Comparison of ENCODE assay signal across 14 cellular contexts in the genomic region with DNA sequence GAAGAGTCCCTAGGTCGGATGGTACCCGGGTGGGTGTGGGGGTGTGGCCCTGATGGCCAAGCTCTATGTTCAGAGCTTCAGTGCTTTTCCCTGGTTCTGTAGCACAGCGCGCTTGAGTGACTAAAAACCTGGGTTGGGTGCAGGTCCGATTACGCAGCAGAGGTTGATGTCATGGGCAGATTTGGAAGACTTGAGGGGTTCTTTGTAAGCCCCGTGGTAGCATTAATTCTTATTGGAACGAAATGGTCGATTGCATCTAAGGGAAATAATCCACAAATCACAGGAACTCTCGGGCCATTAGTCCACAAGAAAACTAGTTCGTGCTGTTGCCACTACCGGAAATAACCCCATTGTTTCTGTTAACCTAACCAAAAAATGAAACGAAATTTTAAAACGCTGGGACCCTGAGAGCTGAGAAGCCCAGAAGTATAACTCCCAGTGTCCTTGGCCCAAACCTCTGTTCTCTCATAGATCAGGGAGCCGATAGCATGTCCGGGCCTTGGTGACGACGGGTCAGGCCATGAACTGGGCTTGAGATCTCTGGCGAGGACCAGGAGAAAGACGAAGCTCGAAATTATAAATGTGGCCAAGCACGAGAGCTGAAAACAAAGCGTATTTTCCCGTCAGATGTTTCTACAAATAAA. TPM values are rescaled to one million over a fixed set of nuclear protein-coding genes. Genes with fewer than 3 reads are reported as not detected.
DNase-seq lines count a peak whose midpoint lies in the region; FAIRE-seq and TF ChIP-seq lines count a peak whose summit lies in the region.
"Had no signal": no experiment of that assay in that cellular context is flagged by ENCODE, and none has a peak within 500 bp of the region (broad histone marks: within the 10 kb centered on the region; RNA-seq: fewer than 3 reads in every experiment).

No MANE protein-coding gene starts in this region.

- H2BK120ac ChIP-seq in H1 (replicated peaks; ENCODE audit: low read depth, low read length) = no peak overlapping the region

- H2BK5ac ChIP-seq in H1 (ENCODE audit: low read depth, low read length) = no peak overlapping the region

- H3K56ac ChIP-seq in H1 (replicated peaks; ENCODE audit: insufficient read length, low read depth, low read length) = no peak overlapping the region

- H2AFZ ChIP-seq in H1 (ENCODE audit: low read length) = no peak overlapping the region
- H2AFZ ChIP-seq in osteoblast (ENCODE audit: low read length) = no peak overlapping the region

- no peak overlapping the region for H3K4me2 ChIP-seq in H1 (ENCODE audit: insufficient read depth in 1 of 2, low read depth in 2 of 2, low read length in 2 of 2)
- peak overlapping the region; percentile 19 for H3K4me2 ChIP-seq in osteoblast (ENCODE audit: insufficient read depth, low read length)

- no peak overlapping the region for H2BK12ac ChIP-seq in H1 (ENCODE audit: low read depth, low read length)

- H3K27ac ChIP-seq in H1 (ENCODE audit: low read depth, low read length) (no peak overlapping the region), osteoblast (ENCODE audit: low read depth, low read length) (peak overlapping the region; percentile 5), dorsolateral prefrontal cortex (no peak overlapping the region), brain microvascular endothelial cell (no peak overlapping the region)
- H3K27ac ChIP-seq: thoracic aorta, WERI-Rb-1 had no signal

- no peak overlapping the region for H2AK5ac ChIP-seq in H1 (ENCODE audit: low read depth, low read length)

- H3K14ac ChIP-seq in H1 (ENCODE audit: insufficient read length) = no peak overlapping the region

- 52% methylated on average over 24 of the region's 24 CpGs; no CpG with 5 or more reads in 1 of the 2 experiments for WGBS in H1 (ENCODE audit: extremely low coverage in 1 of 2, insufficient coverage in 1 of 2, insufficient read length in 1 of 2, insufficient replicate concordance in 2 of 2, low coverage in 1 of 2, low lambda C conversion rate in 2 of 2, missing lambda C conversion rate in 1 of 2), 2 experiments

- H3K27me3 ChIP-seq in HAP-1 (ENCODE audit: low read depth) (no peaks in the 10 kb centered on the region), H1 (replicated peaks in 1 of 4; ENCODE audit: control insufficient read depth in 3 of 4, extremely low read depth in 1 of 4, insufficient read depth in 3 of 4, low read length in 3 of 4) (peaks cover 86 to 100% (median 97%) of the 10 kb centered on the region in 4 experiments), osteoblast (ENCODE audit: insufficient read depth, low read length) (no peaks in the 10 kb centered on the region), dorsolateral prefrontal cortex (peaks cover 6 to 100% (median 88%) of the 10 kb centered on the region in 45 donors), brain microvascular endothelial cell (replicated peaks) (peaks cover 82% of the 10 kb centered on the region)

- H4K20me1 ChIP-seq in H1 (replicated peaks in 1 of 2; ENCODE audit: control insufficient read depth in 1 of 2, insufficient read depth in 2 of 2, low read length in 2 of 2) = peaks cover 4 to 19% of the 10 kb centered on the region in 2 experiments
- peaks cover 4% of the 10 kb centered on the region for H4K20me1 ChIP-seq in osteoblast (ENCODE audit: insufficient read depth, low read length)

- no peak overlapping the region for H3K18ac ChIP-seq in H1 (ENCODE audit: extremely low read depth, low read length)

- no peak for TF ChIP-seq EP300 in H1 (IDR thresholded peaks at IDR 0.05; ENCODE audit: borderline replicate concordance in 1 of 2, low read depth in 2 of 2, low read length in 2 of 2)

- CTCF ChIA-PET in AG04449 (lab: Yijun Ruan, JAX) = interaction anchor here (0.9 to 30.2 kb wide), 18 partner anchors 10 to 1010 kb away, joined by 3 to 1421 read pairs (median 17); a partner anchor contains a TSS
- CTCF ChIA-PET in H1 (lab: Charles Lee; ENCODE audit: partially characterized antibody) = interaction anchor here (0.7 to 10.0 kb wide), 25 partner anchors 11 to 676 kb away, joined by 3 to 119 read pairs (median 14); a partner anchor contains a TSS

- peak overlapping the region; percentile 78 for H3K4me3 ChIP-seq in AG04449 (ENCODE audit: low read depth, low read length)
- peak overlapping the region; percentile 64; the same call in 1 of the 2 replicates for H3K4me3 ChIP-seq in HAP-1
- no peak overlapping the region for H3K4me3 ChIP-seq in H1 (ENCODE audit: extremely low read depth in 1 of 4, insufficient read depth in 2 of 4, low read depth in 3 of 4, low read length in 4 of 4)
- H3K4me3 ChIP-seq in osteoblast (ENCODE audit: insufficient read depth, low read length) = no peak overlapping the region
- no peak overlapping the region for H3K4me3 ChIP-seq in dorsolateral prefrontal cortex
- H3K4me3 ChIP-seq in brain microvascular endothelial cell (ENCODE audit: low read depth, low read length) = no peak overlapping the region

- H2BK20ac ChIP-seq in H1 (ENCODE audit: low read length) = no peak overlapping the region

- TF ChIP-seq CTCF in AG04449 (IDR thresholded peaks at IDR 0.05; ENCODE audit: insufficient read depth, low read length, missing control alignments) (no peak), H1 (IDR thresholded peaks at IDR 0.05; ENCODE audit: control extremely low read depth in 1 of 3, insufficient read depth in 1 of 3, low read depth in 1 of 3, low read length in 3 of 3) (no peak), osteoblast (IDR thresholded peaks at IDR 0.05; ENCODE audit: extremely low read depth, low read depth, low read length) (no peak), dorsolateral prefrontal cortex (IDR thresholded peaks at IDR 0.05 in 54 of 56, conservative IDR thresholded peaks at IDR 0.05 in 2 of 56; ENCODE audit: low read depth in 1 of 56, partially characterized antibody in 56 of 56) (no peak), brain microvascular endothelial cell (IDR thresholded peaks at IDR 0.05; ENCODE audit: low read depth, low read length, missing control alignments) (no peak)

- H3K36me3 ChIP-seq in HAP-1 (replicated peaks) (no peaks in the 10 kb centered on the region), H1 (ENCODE audit: control insufficient read depth in 2 of 4, insufficient read depth in 4 of 4, low read length in 3 of 4) (peaks cover 0 to 9% (median 0%) of the 10 kb centered on the region in 4 experiments; a peak in 1 of 8 replicates), osteoblast (ENCODE audit: insufficient read depth, low read length) (no peaks in the 10 kb centered on the region), brain microvascular endothelial cell (replicated peaks) (no peaks in the 10 kb centered on the region)
- H3K36me3 ChIP-seq: thoracic aorta, WERI-Rb-1 had no signal

- H3K79me2 ChIP-seq in H1 (ENCODE audit: control insufficient read depth in 1 of 2, insufficient read depth in 2 of 2, low read length in 2 of 2) = no peaks in the 10 kb centered on the region
- peaks cover 53% of the 10 kb centered on the region for H3K79me2 ChIP-seq in osteoblast (ENCODE audit: insufficient read depth, low read length)

- no peak overlapping the region for H4K5ac ChIP-seq in H1 (ENCODE audit: insufficient read length, low read depth, low read length)

- no peak overlapping the region for H3K4ac ChIP-seq in H1 (replicated peaks; ENCODE audit: insufficient read length, low read depth, low read length)

- peaks cover 3% of the 10 kb centered on the region; the same call in 1 of the 2 replicates for H3K23me2 ChIP-seq in H1 (ENCODE audit: low read depth, low read length)

- DNase-seq in AG04449 (ENCODE audit: low read depth, low spot score) (no peak), HAP-1 (ENCODE audit: low spot score in 2 of 2) (no peak), H1 (ENCODE audit: low read depth in 1 of 2, low spot score in 2 of 2) (peak in 1 of 2 experiments; percentile 38), osteoblast (ENCODE audit: insufficient read length, low spot score, missing footprints) (peak; percentile 69), dorsolateral prefrontal cortex (no peak), brain microvascular endothelial cell (no peak), inferior parietal cortex (ENCODE audit: extremely low spot score) (no peak), dedifferentiated amniotic fluid mesenchymal stem cell (ENCODE audit: extremely low spot score) (no peak)
- DNase-seq: RPMI8226; stimulated activated CD4-positive, alpha-beta T cell treated with anti-CD3 and anti-CD28 coated beads, Interleukin-2, amount 100 ng/mL, for 48 hours; WERI-Rb-1 had no signal

- H4K91ac ChIP-seq in H1 (replicated peaks; ENCODE audit: insufficient read length, low read length) = no peak overlapping the region

- no peak overlapping the region for H3K23ac ChIP-seq in H1 (ENCODE audit: insufficient read length)

- no peak for FAIRE-seq in H1 (lab: Jason Lieb, UNC)
- FAIRE-seq: H54 had no signal

- H4K8ac ChIP-seq in H1 (ENCODE audit: extremely low read depth, insufficient read depth, low read length) = peak overlapping the region; percentile 40; the same call in 1 of the 2 replicates

- no peak for TF ChIP-seq RAD21 in H1 (IDR thresholded peaks at IDR 0.05 in 1 of 2, conservative IDR thresholded peaks at IDR 0.05 in 1 of 2; ENCODE audit: low read depth in 2 of 2, low read length in 2 of 2)

- TF ChIP-seq POLR2A in H1 (IDR thresholded peaks at IDR 0.05; ENCODE audit: control extremely low read depth in 1 of 2, low read depth in 2 of 2, low read length in 2 of 2) = no peak

- intact Hi-C loops in dorsolateral prefrontal cortex (cut with DNase I) = loop anchor here in 1 of 2 donors (5.0 kb wide), 1 partner anchor 674 kb away; no protein-coding TSS in a partner anchor

- no peak overlapping the region for H2BK15ac ChIP-seq in H1 (ENCODE audit: low read length)

- POLR2A ChIA-PET in AG04449 (lab: Yijun Ruan, JAX) = interaction anchor here (0.5 to 1.6 kb wide), 6 partner anchors 8 to 513 kb away, joined by 3 to 7 read pairs (median 4); no protein-coding TSS in a partner anchor
- POLR2A ChIA-PET in H1 (lab: Charles Lee; ENCODE audit: partially characterized antibody) = interaction anchor here (1.8 kb wide), 1 partner anchor 24 kb away, joined by 4 read pairs; no protein-coding TSS in a partner anchor

- H3K79me1 ChIP-seq in H1 (ENCODE audit: low read depth, low read length) = no peaks in the 10 kb centered on the region

- H3K9me3 ChIP-seq in HAP-1 (no peaks in the 10 kb centered on the region), H1 (ENCODE audit: insufficient read depth in 2 of 2, low read depth in 1 of 2, low read length in 1 of 2) (no peaks in the 10 kb centered on the region), osteoblast (ENCODE audit: low read depth, low read length) (no peaks in the 10 kb centered on the region)
- H3K9me3 ChIP-seq: thoracic aorta had no signal

- in situ Hi-C loops in HAP-1 (cut with MboI; ENCODE audit: low sequenced_read_pairs) (loop anchor here (5.0 kb wide), 1 partner anchor 319 kb away; no protein-coding TSS in a partner anchor), brain microvascular endothelial cell (cut with HindIII; ENCODE audit: low pct_ligation_motif_present, low sequenced_read_pairs) (loop anchor here (25.0 kb wide), 1 partner anchor 499 kb away; no protein-coding TSS in a partner anchor)

- H3K4me1 ChIP-seq in HAP-1 (peaks cover 24% of the 10 kb centered on the region), H1 (replicated peaks in 1 of 4; ENCODE audit: control insufficient read depth in 3 of 4, insufficient read depth in 4 of 4, low read length in 3 of 4) (peaks cover 0 to 9% (median 4%) of the 10 kb centered on the region in 4 experiments; a peak in 5 of 7 replicates), osteoblast (ENCODE audit: insufficient read depth, low read length) (peaks cover 24% of the 10 kb centered on the region)

- H3K9ac ChIP-seq in H1 (replicated peaks in 1 of 4; ENCODE audit: extremely low read depth in 1 of 4, low read depth in 3 of 4, low read length in 3 of 4) = no peak overlapping the region

RNA-seq across cellular contexts. Expression of a gene that starts 9.1 kb away (rescaled TPM):
- not detected in 2 replicates for total RNA-seq in H1 (2021; fragmentation: NEBNext Ultra II Directional; extraction: Animal tissue kit (Norgen Biotek cat#: 25700))
- polyA plus RNA-seq in H1 (2011; rRNA removed) = not detected in 2 replicates
- polyA plus RNA-seq in H1 (2011; cell fraction: cytosol; rRNA removed) = not detected
- polyA plus RNA-seq in H1 (2011; cell fraction: nucleus; rRNA removed) = not detected
- polyA plus RNA-seq in H1 (2012, experiment 1 of 2) = not detected in 4 replicates
- not detected for polyA plus RNA-seq in H1 (2012, experiment 2 of 2)
- not detected for polyA plus RNA-seq in H1 (2013, experiment 1 of 2)
- polyA plus RNA-seq in H1 (2013, experiment 2 of 2) = not detected
- not detected in 2 replicates for polyA minus RNA-seq in H1 (2011; rRNA and poly(A)+ RNA removed)
- polyA minus RNA-seq in H1 (2011; cell fraction: cytosol; rRNA and poly(A)+ RNA removed) = not detected
- polyA minus RNA-seq in H1 (2011; cell fraction: nucleus; rRNA and poly(A)+ RNA removed) = not detected
- total RNA-seq in osteoblast (3.3 and 5.6 TPM in 2 replicates), dorsolateral prefrontal cortex (not detected)

RNA-seq across cellular contexts. Expression of a gene that starts 12.7 kb away (rescaled TPM):
- total RNA-seq in H1 (2021; fragmentation: NEBNext Ultra II Directional; extraction: Animal tissue kit (Norgen Biotek cat#: 25700)) = not detected in 2 replicates
- not detected in 2 replicates for polyA plus RNA-seq in H1 (2011; rRNA removed)
- not detected for polyA plus RNA-seq in H1 (2011; cell fraction: cytosol; rRNA removed)
- not detected for polyA plus RNA-seq in H1 (2011; cell fraction: nucleus; rRNA removed)
- not detected in 4 replicates for polyA plus RNA-seq in H1 (2012, experiment 1 of 2)
- not detected for polyA plus RNA-seq in H1 (2012, experiment 2 of 2)
- polyA plus RNA-seq in H1 (2013, experiment 1 of 2) = not detected
- not detected for polyA plus RNA-seq in H1 (2013, experiment 2 of 2)
- polyA minus RNA-seq in H1 (2011; rRNA and poly(A)+ RNA removed) = not detected in 2 replicates
- polyA minus RNA-seq in H1 (2011; cell fraction: cytosol; rRNA and poly(A)+ RNA removed) = not detected
- not detected for polyA minus RNA-seq in H1 (2011; cell fraction: nucleus; rRNA and poly(A)+ RNA removed)
- total RNA-seq in osteoblast (0.36 and 1.2 TPM in 2 replicates), dorsolateral prefrontal cortex (not detected)
- total RNA-seq: myocyte had no signal

RNA-seq across cellular contexts. Expression of a gene that starts 16.1 kb away (rescaled TPM):
- not detected in 2 replicates for total RNA-seq in H1 (2021; fragmentation: NEBNext Ultra II Directional; extraction: Animal tissue kit (Norgen Biotek cat#: 25700))
- polyA plus RNA-seq in H1 (2011; rRNA removed) = not detected in 2 replicates
- not detected for polyA plus RNA-seq in H1 (2011; cell fraction: cytosol; rRNA removed)
- polyA plus RNA-seq in H1 (2011; cell fraction: nucleus; rRNA removed) = not detected
- polyA plus RNA-seq in H1 (2012, experiment 1 of 2) = not detected in 4 replicates
- polyA plus RNA-seq in H1 (2012, experiment 2 of 2) = not detected
- polyA plus RNA-seq in H1 (2013, experiment 1 of 2) = not detected
- not detected for polyA plus RNA-seq in H1 (2013, experiment 2 of 2)
- polyA minus RNA-seq in H1 (2011; rRNA and poly(A)+ RNA removed) = not detected in 2 replicates
- polyA minus RNA-seq in H1 (2011; cell fraction: cytosol; rRNA and poly(A)+ RNA removed) = not detected
- polyA minus RNA-seq in H1 (2011; cell fraction: nucleus; rRNA and poly(A)+ RNA removed) = not detected
- total RNA-seq in osteoblast (0.36 and 0.59 TPM in 2 replicates), dorsolateral prefrontal cortex (under 1 TPM in 1 of 120 experiments, not detected in 119; 0.23 TPM)

RNA-seq across cellular contexts. Expression of a gene that starts 18.5 kb away (rescaled TPM):
- not detected in 2 replicates for total RNA-seq in H1 (2021; fragmentation: NEBNext Ultra II Directional; extraction: Animal tissue kit (Norgen Biotek cat#: 25700))
- not detected in 2 replicates for polyA plus RNA-seq in H1 (2011; rRNA removed)
- not detected for polyA plus RNA-seq in H1 (2011; cell fraction: cytosol; rRNA removed)
- not detected for polyA plus RNA-seq in H1 (2011; cell fraction: nucleus; rRNA removed)
- polyA plus RNA-seq in H1 (2012, experiment 1 of 2) = not detected in 4 replicates
- not detected for polyA plus RNA-seq in H1 (2012, experiment 2 of 2)
- not detected for polyA plus RNA-seq in H1 (2013, experiment 1 of 2)
- polyA plus RNA-seq in H1 (2013, experiment 2 of 2) = not detected
- not detected in 2 replicates for polyA minus RNA-seq in H1 (2011; rRNA and poly(A)+ RNA removed)
- polyA minus RNA-seq in H1 (2011; cell fraction: cytosol; rRNA and poly(A)+ RNA removed) = not detected
- polyA minus RNA-seq in H1 (2011; cell fraction: nucleus; rRNA and poly(A)+ RNA removed) = not detected
- total RNA-seq in osteoblast = 1.1 and 2.1 TPM in 2 replicates
- total RNA-seq in dorsolateral prefrontal cortex = 1 to 10 TPM in 1 of 120 experiments, under 1 TPM in 43, not detected in 76; 0.19 to 1.1 (median 0.33) TPM
- total RNA-seq: myocyte had no signal

RNA-seq across cellular contexts. Expression of a gene that starts 22.1 kb away (rescaled TPM):
- total RNA-seq in H1 (2021; fragmentation: NEBNext Ultra II Directional; extraction: Animal tissue kit (Norgen Biotek cat#: 25700)) = not detected in 2 replicates
- not detected in 2 replicates for polyA plus RNA-seq in H1 (2011; rRNA removed)
- not detected for polyA plus RNA-seq in H1 (2011; cell fraction: cytosol; rRNA removed)
- not detected for polyA plus RNA-seq in H1 (2011; cell fraction: nucleus; rRNA removed)
- polyA plus RNA-seq in H1 (2012, experiment 1 of 2) = not detected in 4 replicates
- polyA plus RNA-seq in H1 (2012, experiment 2 of 2) = not detected
- not detected for polyA plus RNA-seq in H1 (2013, experiment 1 of 2)
- not detected for polyA plus RNA-seq in H1 (2013, experiment 2 of 2)
- not detected in 2 replicates for polyA minus RNA-seq in H1 (2011; rRNA and poly(A)+ RNA removed)
- not detected for polyA minus RNA-seq in H1 (2011; cell fraction: cytosol; rRNA and poly(A)+ RNA removed)
- polyA minus RNA-seq in H1 (2011; cell fraction: nucleus; rRNA and poly(A)+ RNA removed) = not detected
- total RNA-seq in osteoblast = not detected in 2 replicates
- total RNA-seq in dorsolateral prefrontal cortex = under 1 TPM in 1 of 120 experiments, not detected in 119; 0.24 TPM
- total RNA-seq: myocyte, thoracic aorta had no signal

Comparison
In these comparisons a context has a peak if more than half of its experiments do, and no peak if none do; other contexts are left out.
1. H3K4me3 ChIP-seq: peak in AG04449 (single experiment) and HAP-1 (single experiment); none in H1 (0 of 4), osteoblast (single experiment), dorsolateral prefrontal cortex (0 of 59) and brain microvascular endothelial cell (single experiment).